ENCODE assay signal across 15 cellular contexts in the genomic region with DNA sequence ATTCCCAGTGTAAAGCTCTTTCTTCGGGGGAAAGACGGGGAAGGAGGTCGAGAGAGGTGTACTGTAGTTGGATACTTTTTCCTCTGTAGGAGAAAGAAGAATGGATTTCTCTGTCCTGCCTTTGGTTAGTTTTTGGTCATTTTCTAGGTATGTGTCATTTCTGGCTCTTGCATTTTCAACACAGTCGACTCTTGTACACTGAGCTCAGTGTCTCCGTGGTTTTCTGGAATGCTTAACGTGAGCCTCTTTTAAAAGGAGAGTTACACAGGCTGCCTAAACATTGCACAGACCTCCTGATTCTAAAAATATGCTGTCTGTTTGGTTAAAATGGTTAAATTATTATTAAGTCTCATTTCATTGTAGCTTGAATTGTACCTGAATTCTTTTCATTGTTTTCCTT. TPM values are rescaled to one million over a fixed set of nuclear protein-coding genes. Genes with fewer than 3 reads are reported as not detected.
DNase-seq lines count a peak whose midpoint lies in the region; ATAC-seq lines count a peak whose summit lies in the region.
"Had no signal": no experiment of that assay in that cellular context is flagged by ENCODE, and none has a peak within 500 bp of the region (broad histone marks: within the 10 kb centered on the region; RNA-seq: fewer than 3 reads in every experiment).

No MANE protein-coding gene starts in this region.

- H2BK120ac ChIP-seq in trophoblast cell (ENCODE audit: insufficient read depth, low read length, poor library complexity): no peak overlapping the region

- no peak overlapping the region for H2AK5ac ChIP-seq in trophoblast cell (ENCODE audit: low read length)

- H3K4ac ChIP-seq in trophoblast cell (ENCODE audit: low read depth, low read length): no peak overlapping the region

- no peak overlapping the region for H4K12ac ChIP-seq in trophoblast cell (ENCODE audit: low read depth, low read length)

- H3K9me3 ChIP-seq in trophoblast cell (ENCODE audit: insufficient read depth, low read depth, low read length): no peaks in the 10 kb centered on the region
- H3K9me3 ChIP-seq: testis had no signal

- no peak overlapping the region for H3K18ac ChIP-seq in trophoblast cell (ENCODE audit: low read length)

- no CpG with 5 or more reads among the region's 6 CpGs for WGBS in trophoblast cell (ENCODE audit: extremely low coverage, insufficient coverage, insufficient read length)

- no peak overlapping the region for H2AFZ ChIP-seq in trophoblast cell (ENCODE audit: insufficient read depth, low read length, poor library complexity)

- H3K9ac ChIP-seq in trophoblast cell (ENCODE audit: low read length): no peak overlapping the region

- H4K8ac ChIP-seq in trophoblast cell (ENCODE audit: low read depth, low read length): no peak overlapping the region

- H3K79me1 ChIP-seq in trophoblast cell (ENCODE audit: low read length): peaks cover 18% of the 10 kb centered on the region

- peaks cover 1% of the 10 kb centered on the region for H3K79me2 ChIP-seq in trophoblast cell (ENCODE audit: control insufficient read depth, insufficient read depth, low read length, poor library complexity)

- peaks cover 9 to 16% of the 10 kb centered on the region in 2 experiments for H3K4me1 ChIP-seq in trophoblast cell (ENCODE audit: control insufficient read depth in 1 of 2, insufficient read depth in 2 of 2, low read length in 2 of 2)
- H3K4me1 ChIP-seq: testis had no signal

- DNase-seq in Daoy (ENCODE audit: low read depth): peak; percentile 50
- DNase-seq in SK-MEL-5 (ENCODE audit: low read depth, low spot score): peak; percentile 87
- DNase-seq in fibroblast of gingiva (ENCODE audit: low read depth): peak; percentile 68
- peak; percentile 53 to 76 for DNase-seq in trophoblast cell
- no peak for DNase-seq in NCI-H526 treated with DMSO at 0.1 percent for 48 hours (lab: John Stamatoyannopoulos, UW)
- no peak for DNase-seq in hippocampal formation (lab: John Stamatoyannopoulos, UW)
- DNase-seq in NCI-H1092 (lab: John Stamatoyannopoulos, UW): no peak
- DNase-seq: activated CD4-positive, alpha-beta memory T cell treated with anti-CD3 and anti-CD28 coated beads for 36 hours; COR-L47; kidney; NCI-H1417; occipital lobe; testis had no signal

- H2BK12ac ChIP-seq in trophoblast cell (ENCODE audit: low read length): no peak overlapping the region

- H3K27ac ChIP-seq in trophoblast cell (ENCODE audit: low read depth, low read length): peak overlapping the region; percentile 92
- H3K27ac ChIP-seq: testis had no signal

- ATAC-seq in HG03521 (IDR thresholded peaks at IDR 0.05; ENCODE audit: unreplicated experiment): no peak
- ATAC-seq: GM12878 had no signal

- no peak overlapping the region for H3K23ac ChIP-seq in trophoblast cell (ENCODE audit: low read length)

- H3K36me3 ChIP-seq in trophoblast cell (ENCODE audit: control insufficient read depth in 1 of 2, insufficient read depth in 2 of 2, low read length in 2 of 2): no peaks in the 10 kb centered on the region

- H3K4me2 ChIP-seq in trophoblast cell (ENCODE audit: low read length): peak overlapping the region; percentile 32

- H3K14ac ChIP-seq in trophoblast cell (ENCODE audit: low read length): no peak overlapping the region

- H3K4me3 ChIP-seq in trophoblast cell (ENCODE audit: low read depth, low read length): no peak overlapping the region
- H3K4me3 ChIP-seq: GM12878, testis had no signal

- no peaks in the 10 kb centered on the region for H3K27me3 ChIP-seq in trophoblast cell (ENCODE audit: insufficient read depth, low read length)
- H3K27me3 ChIP-seq: testis had no signal

- in situ Hi-C loops in SK-MEL-5 (cut with HindIII; ENCODE audit: low pct_unique_long_range_greater_than_20kb, low sequenced_read_pairs): no loop called here

- H4K91ac ChIP-seq in trophoblast cell (ENCODE audit: low read depth, low read length): no peak overlapping the region

- H2BK5ac ChIP-seq in trophoblast cell (ENCODE audit: low read depth, low read length, poor library complexity): peak overlapping the region; percentile 19

RNA-seq across cellular contexts. Expression of gene GLS, which starts 21.8 kb away (rescaled TPM):
- 136 and 145 TPM in 2 replicates for total RNA-seq in Daoy (2014; rRNA removed; shearing (Covaris generic))
- total RNA-seq in SK-MEL-5 (2014; rRNA removed; shearing (Covaris generic)): 116 and 117 TPM in 2 replicates
- polyA plus RNA-seq in SK-MEL-5 (2015; cell fraction: cytosol; rRNA removed): 55.7 and 71.8 TPM in 2 replicates
- 216 and 226 TPM in 2 replicates for polyA plus RNA-seq in SK-MEL-5 (2015; cell fraction: nucleus; rRNA removed)
- 54.9 and 60.3 TPM in 2 replicates for polyA plus RNA-seq in trophoblast cell (2013)

Comparison
In these comparisons a context has a peak if more than half of its experiments do, and no peak if none do; other contexts are left out.
1. DNase-seq: peak in Daoy (single experiment), SK-MEL-5 (single experiment), fibroblast of gingiva (single experiment) and trophoblast cell (2 of 2); none in NCI-H526 treated with DMSO at 0.1 percent for 48 hours (single experiment), hippocampal formation (0 of 2) and NCI-H1092 (single experiment).